Comparison of ENCODE assay signal across 9 cellular contexts in the genomic region with DNA sequence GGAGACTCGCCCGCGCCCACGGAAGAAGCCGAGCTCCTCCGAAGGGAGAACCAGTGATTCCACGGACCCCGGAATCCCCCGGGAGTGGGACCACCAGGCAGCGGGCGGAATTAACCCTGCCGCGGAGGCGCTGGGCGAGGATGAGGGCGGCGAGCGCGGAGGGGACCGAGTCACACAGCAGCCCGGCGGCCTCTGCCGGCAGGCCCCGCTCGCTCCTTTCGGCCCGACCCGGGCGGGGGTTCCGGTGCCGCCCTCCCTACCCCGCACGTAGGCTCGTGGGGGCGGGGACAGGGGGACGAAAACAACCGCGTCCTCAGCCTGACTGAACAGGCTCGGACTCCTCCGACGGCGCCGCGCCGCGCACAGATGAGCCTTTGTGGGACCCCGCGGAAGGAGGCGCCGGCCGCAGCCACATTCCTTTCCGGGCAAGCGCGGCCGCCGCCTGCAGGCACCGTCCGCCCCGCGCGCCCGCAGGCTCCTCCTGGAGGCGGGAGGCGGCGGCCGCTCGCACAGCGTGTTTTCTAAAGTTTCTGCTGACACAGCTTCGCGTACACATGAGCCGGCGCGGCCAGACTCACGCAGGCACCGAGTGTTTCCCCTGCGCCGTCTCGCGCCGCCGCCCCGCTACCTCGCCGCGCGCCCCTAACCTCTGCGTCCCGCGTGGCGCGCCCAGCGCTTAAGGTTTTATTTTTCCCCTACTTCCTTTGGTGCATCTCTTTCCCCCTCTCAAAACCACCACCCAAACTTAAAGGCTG.
DNase-seq lines count a peak whose midpoint lies in the region; ATAC-seq, FAIRE-seq and TF ChIP-seq lines count a peak whose summit lies in the region.
"Had no signal": no experiment of that assay in that cellular context is flagged by ENCODE, and none has a peak within 500 bp of the region (broad histone marks: within the 10 kb centered on the region; RNA-seq: fewer than 3 reads in every experiment).

No MANE protein-coding gene starts in this region.

- peaks cover 7% of the 10 kb centered on the region for H3K36me3 Mint-ChIP-seq in astrocyte (ENCODE audit: low read depth, unreplicated experiment)

- H3K27ac Mint-ChIP-seq in astrocyte (ENCODE audit: unreplicated experiment): peak overlapping the region; percentile 95

- peaks cover 6% of the 10 kb centered on the region for H3K9me3 Mint-ChIP-seq in astrocyte (ENCODE audit: unreplicated experiment)

- H3K4me1 ChIP-seq in astrocyte (ENCODE audit: insufficient read depth, low read length) (peaks cover 3% of the 10 kb centered on the region), hepatocyte (ENCODE audit: insufficient read depth) (peaks cover 20% of the 10 kb centered on the region)

- H3K4me1 Mint-ChIP-seq in astrocyte (ENCODE audit: low read depth, unreplicated experiment): peaks cover 47% of the 10 kb centered on the region

- H3K36me3 ChIP-seq in astrocyte (ENCODE audit: insufficient read depth, low read length): no peaks in the 10 kb centered on the region
- no peaks in the 10 kb centered on the region for H3K36me3 ChIP-seq in hepatocyte (replicated peaks; ENCODE audit: insufficient read depth, low read depth)

- WGBS in hepatocyte (ENCODE audit: low lambda C conversion rate, missing lambda C conversion rate): 2% methylated on average over 69 of the region's 92 CpGs

- TF ChIP-seq CTCF in astrocyte (IDR thresholded peaks at IDR 0.05; ENCODE audit: insufficient read depth, low read depth, low read length) (no peak), hepatocyte (IDR thresholded peaks at IDR 0.05; ENCODE audit: poor library complexity) (peak; percentile 24), retinal pigment epithelial cell (conservative IDR thresholded peaks at IDR 0.05; ENCODE audit: low read depth, low read length) (no peak)

- FAIRE-seq in astrocyte (lab: Jason Lieb, UNC): no peak
- FAIRE-seq: A204.1 had no signal

- no peaks in the 10 kb centered on the region for H3K27me3 Mint-ChIP-seq in astrocyte (ENCODE audit: low read depth, unreplicated experiment)

- ATAC-seq in HG02840 (IDR thresholded peaks at IDR 0.05; ENCODE audit: low FRiP score, unreplicated experiment): peak; percentile 83

- DNase-seq in DMS153 (lab: John Stamatoyannopoulos, UW): peak; percentile 27
- no peak for DNase-seq in DMS153 treated with DMSO at 0.1 percent for 48 hours (lab: John Stamatoyannopoulos, UW; ENCODE audit: unreplicated experiment)
- peak; percentile 85 to 97 (median 94) for DNase-seq in NCI-H1417 (lab: John Stamatoyannopoulos, UW)
- peak; percentile 82 for DNase-seq in T-helper 22 cell (ENCODE audit: low read depth)
- DNase-seq in astrocyte (ENCODE audit: low read depth): peak; percentile 80
- peak; percentile 94 for DNase-seq in hepatocyte (ENCODE audit: low spot score)
- DNase-seq in retinal pigment epithelial cell (ENCODE audit: low read depth): no peak

- H2AFZ ChIP-seq in astrocyte (ENCODE audit: low read depth, low read length) (peak overlapping the region; percentile 58), hepatocyte (peak overlapping the region; percentile 95)

- H3K27me3 ChIP-seq in astrocyte (ENCODE audit: insufficient read depth, low read length): no peaks in the 10 kb centered on the region
- no peaks in the 10 kb centered on the region for H3K27me3 ChIP-seq in hepatocyte

- peak overlapping the region; percentile 97 for H3K4me2 ChIP-seq in astrocyte (ENCODE audit: low read length)
- H3K4me2 ChIP-seq in hepatocyte: peak overlapping the region; percentile 93

- peak overlapping the region; percentile 87 for H3K4me3 Mint-ChIP-seq in astrocyte (ENCODE audit: unreplicated experiment)

- no peaks in the 10 kb centered on the region for H3K9me2 ChIP-seq in hepatocyte (replicated peaks; ENCODE audit: insufficient read depth)

- H3K79me2 ChIP-seq in astrocyte (ENCODE audit: insufficient read depth, low read length) (peaks cover 79% of the 10 kb centered on the region), hepatocyte (peaks cover 78% of the 10 kb centered on the region)

- H4K20me1 ChIP-seq in astrocyte (ENCODE audit: insufficient read depth, low read length) (peaks cover 40% of the 10 kb centered on the region), hepatocyte (ENCODE audit: insufficient read depth, poor library complexity, severe bottlenecking) (peaks cover 19% of the 10 kb centered on the region)

- H3K4me3 ChIP-seq in astrocyte (ENCODE audit: insufficient read depth, low read depth, low read length) (peak overlapping the region; percentile 76), hepatocyte (peak overlapping the region; percentile 87), retinal pigment epithelial cell (ENCODE audit: low read length) (peak overlapping the region; percentile 69)

- peak overlapping the region; percentile 99 for H3K9ac ChIP-seq in astrocyte (ENCODE audit: low read length)

- H3K27ac ChIP-seq in astrocyte (ENCODE audit: low read depth, low read length): peak overlapping the region; percentile 98
- peak overlapping the region; percentile 100 for H3K27ac ChIP-seq in hepatocyte

- H3K9me3 ChIP-seq in astrocyte (ENCODE audit: insufficient read depth, low read depth, low read length) (no peaks in the 10 kb centered on the region), hepatocyte (ENCODE audit: low read depth) (no peaks in the 10 kb centered on the region)

Comparison
In these comparisons a context has a peak if more than half of its experiments do, and no peak if none do; other contexts are left out.
1. DNase-seq: peak in DMS153 (single experiment), NCI-H1417 (3 of 3), T-helper 22 cell (single experiment), astrocyte (single experiment) and hepatocyte (single experiment); none in DMS153 treated with DMSO at 0.1 percent for 48 hours (single experiment) and retinal pigment epithelial cell (single experiment).
2. Peak in every context shown above with its lines, with median percentiles within 50 percentile points of each other: H3K4me3 ChIP-seq.